ENCODE assay signal across 8 cellular contexts in genomic region chr10:75407716-75408511, GRCh38. TPM values are rescaled to one million over a fixed set of nuclear protein-coding genes. Genes with fewer than 3 reads are reported as not detected.
A peak's percentile ranks its signal among the peaks of the same experiment; 100 is the strongest.
DNase-seq lines count a peak whose midpoint lies in the region; ATAC-seq and TF ChIP-seq lines count a peak whose summit lies in the region.

No MANE protein-coding gene starts in this region.

- no peak overlapping the region for H3K27ac ChIP-seq in MM.1S (ENCODE audit: low read length)
- H3K27ac ChIP-seq in effector memory CD4-positive, alpha-beta T cell (ENCODE audit: insufficient read depth, low read length, poor library complexity, severe bottlenecking), result no peak overlapping the region
- peak overlapping the region; percentile 83 for H3K27ac ChIP-seq in muscle layer of colon (ENCODE audit: low read depth, low read length)

- H3K9me2 ChIP-seq in MM.1S (replicated peaks; ENCODE audit: insufficient read depth, low read length), result no peaks in the 10 kb centered on the region

- TF ChIP-seq CTCF in AG09309 (IDR thresholded peaks at IDR 0.05; ENCODE audit: control insufficient read depth, insufficient read depth, low read depth, low read length, missing control alignments), result no peak
- TF ChIP-seq CTCF in MM.1S (IDR thresholded peaks at IDR 0.05; ENCODE audit: low read length), result no peak

- peaks cover 19% of the 10 kb centered on the region for H3F3A ChIP-seq in MM.1S (ENCODE audit: insufficient read depth, low read length)

- H4K20me1 ChIP-seq in MM.1S (ENCODE audit: insufficient read depth, low read length), result no peaks in the 10 kb centered on the region

- H3K4me1 ChIP-seq in MM.1S (ENCODE audit: low read length) (no peaks in the 10 kb centered on the region), muscle layer of colon (ENCODE audit: insufficient read depth, low read length) (peaks cover 5% of the 10 kb centered on the region)
- H3K4me1 ChIP-seq in effector memory CD4-positive, alpha-beta T cell (ENCODE audit: control insufficient read depth, insufficient read depth, low read length, poor library complexity, severe bottlenecking), result peaks cover 24% of the 10 kb centered on the region

- H3K9me3 ChIP-seq in MM.1S (replicated peaks; ENCODE audit: insufficient read depth, low read length), result no peaks in the 10 kb centered on the region
- H3K9me3 ChIP-seq in effector memory CD4-positive, alpha-beta T cell (ENCODE audit: control insufficient read depth, low read length), result no peaks in the 10 kb centered on the region
- H3K9me3 ChIP-seq in muscle layer of colon (ENCODE audit: low read length), result no peaks in the 10 kb centered on the region

- H3K36me3 ChIP-seq in MM.1S (replicated peaks; ENCODE audit: insufficient read depth, low read length), result no peaks in the 10 kb centered on the region
- no peaks in the 10 kb centered on the region for H3K36me3 ChIP-seq in effector memory CD4-positive, alpha-beta T cell (ENCODE audit: control insufficient read depth, insufficient read depth, low read length)
- no peaks in the 10 kb centered on the region for H3K36me3 ChIP-seq in muscle layer of colon (ENCODE audit: insufficient read depth, low read length)

- H3K4me3 ChIP-seq in AG09309 (ENCODE audit: control insufficient read depth, low read depth, low read length) (peak overlapping the region; percentile 61), MM.1S (ENCODE audit: low read length) (peak overlapping the region; percentile 83), muscle layer of colon (ENCODE audit: low read depth in 1 of 2, low read length in 2 of 2) (peak overlapping the region; percentile 73 to 86)
- H3K4me3 ChIP-seq in effector memory CD4-positive, alpha-beta T cell (ENCODE audit: insufficient read depth, low read depth, low read length, poor library complexity, severe bottlenecking), result peak overlapping the region; percentile 48

- H3K79me2 ChIP-seq in MM.1S (ENCODE audit: low read length), result no peaks in the 10 kb centered on the region

- H3K9ac ChIP-seq in MM.1S (ENCODE audit: low read length) (no peak overlapping the region), muscle layer of colon (ENCODE audit: low read length) (no peak overlapping the region)

- no peak for DNase-seq in AG09309 (ENCODE audit: low read depth)
- no peak for DNase-seq in MM.1S
- no peak for DNase-seq in effector memory CD4-positive, alpha-beta T cell
- no peak for DNase-seq in GOT3 (lab: John Stamatoyannopoulos, UW)
- no peak for DNase-seq in A172 (ENCODE audit: low spot score)
- no peak for DNase-seq in NCI-H146 (lab: John Stamatoyannopoulos, UW)

- H3K4me2 ChIP-seq in MM.1S (ENCODE audit: low read depth, low read length), result peak overlapping the region; percentile 91

- no peak for ATAC-seq in HG02973 (IDR thresholded peaks at IDR 0.05; ENCODE audit: unreplicated experiment)

- H2AFZ ChIP-seq in MM.1S (ENCODE audit: low read length), result peak overlapping the region; percentile 9; the same call in 1 of the 2 replicates

- no peaks in the 10 kb centered on the region for H3K27me3 ChIP-seq in MM.1S (replicated peaks; ENCODE audit: insufficient read depth, low read length)
- peaks cover 59% of the 10 kb centered on the region for H3K27me3 ChIP-seq in effector memory CD4-positive, alpha-beta T cell (replicated peaks; ENCODE audit: control insufficient read depth, insufficient read depth, low read length, poor library complexity, severe bottlenecking)
- no peaks in the 10 kb centered on the region for H3K27me3 ChIP-seq in muscle layer of colon (ENCODE audit: control insufficient read depth in 1 of 2, insufficient read depth in 2 of 2, low read length in 2 of 2)

RNA-seq across cellular contexts. Expression of gene ZNF503, which starts 6.3 kb away (rescaled TPM):
- total RNA-seq in A172 (2014; rRNA removed; shearing (Covaris generic)), result 8.8 and 10.6 TPM in 2 replicates

RNA-seq across cellular contexts. Expression of gene LRMDA, which starts 23.5 kb away (rescaled TPM):
- total RNA-seq in A172 (2014; rRNA removed; shearing (Covaris generic)), result 0.07 TPM in 1 of 2 replicates, not detected in the other
